In genomic region chr2:85761512-85761944, GRCh38 we compare ENCODE assay signal across 2 cellular contexts.
A peak's percentile ranks its signal among the peaks of the same experiment; 100 is the strongest.
TF ChIP-seq lines count a peak whose summit lies in the region.

No MANE protein-coding gene starts in this region.

TF ChIP-seq in GM12878, 131 proteins besides CTCF, POLR2A, EP300 and RAD21:
- TF ChIP-seq IKZF1 (conservative IDR thresholded peaks at IDR 0.05) (0 out of 2 replicates have a peak, but pooled peaks have one; percentile 17), MEF2B (IDR thresholded peaks at IDR 0.05; ENCODE audit: partially characterized antibody, poor library complexity, severe bottlenecking) (peak; percentile 38), JUND (IDR thresholded peaks at IDR 0.05; ENCODE audit: low read depth, low read length) (no peak)

TF ChIP-seq in SK-N-SH, 30 proteins besides CTCF, POLR2A, EP300 and RAD21:
- TF ChIP-seq RXRA (IDR thresholded peaks at IDR 0.05; ENCODE audit: borderline replicate concordance, low read depth) (no peak), YY1 (IDR thresholded peaks at IDR 0.05; ENCODE audit: low read depth) (no peak), CHD2 (IDR thresholded peaks at IDR 0.05; ENCODE audit: low read length, partially characterized antibody) (no peak), TEAD4 (IDR thresholded peaks at IDR 0.05; ENCODE audit: borderline replicate concordance, insufficient read depth) (no peak), MEF2A (IDR thresholded peaks at IDR 0.05; ENCODE audit: borderline replicate concordance, low read depth) (no peak), SMC3 (IDR thresholded peaks at IDR 0.05; ENCODE audit: low read depth, low read length) (no peak), TCF12 (IDR thresholded peaks at IDR 0.05) (no peak)
